19 cellular contexts compared by ENCODE assay signal in genomic region chr5:126831175-126831574, GRCh38.
"Had no signal": no experiment of that assay in that cellular context is flagged by ENCODE, and none has a peak within 500 bp of the region (broad histone marks: within the 10 kb centered on the region; RNA-seq: fewer than 3 reads in every experiment).

No MANE protein-coding gene starts in this region.

- H3K4me1 ChIP-seq: adrenal gland, esophagus muscularis mucosa, left lung, pancreas, sigmoid colon, tibial nerve, vagina had no signal

- H3K27ac Mint-ChIP-seq: naive B cell; stimulated activated effector memory CD8-positive, alpha-beta T cell treated with anti-CD3 and anti-CD28 coated beads, Interleukin-12 subunit alpha, Interleukin-12 subunit beta, amount 100 ng/mL, for 72 hours had no signal

- DNase-seq: activated CD8-positive, alpha-beta memory T cell treated with anti-CD3 and anti-CD28 coated beads, Interleukin-2, amount 50 U/mL, for 48 hours; activated naive CD4-positive, alpha-beta T cell treated with Interleukin-2 at 50 U/mL for 16 hours; adrenal gland; kidney; left lung; mammary epithelial cell; naive B cell; pancreas; sigmoid colon; stimulated activated CD4-positive, alpha-beta T cell treated with anti-CD3 and anti-CD28 coated beads, Interleukin-2, amount 100 ng/mL, for 24 hours; T-helper 1 cell; T1000 had no signal

- H3K4me3 ChIP-seq: adrenal gland, cardiac muscle cell, esophagus muscularis mucosa, hepatocyte, left lung, pancreas, sigmoid colon, tibial nerve, vagina had no signal

- H3K4me1 Mint-ChIP-seq: naive B cell; stimulated activated effector memory CD8-positive, alpha-beta T cell treated with anti-CD3 and anti-CD28 coated beads, Interleukin-12 subunit alpha, Interleukin-12 subunit beta, amount 100 ng/mL, for 72 hours had no signal

- H3K27ac ChIP-seq: adrenal gland, cardiac muscle cell, esophagus muscularis mucosa, hepatocyte, left lung, pancreas, sigmoid colon, tibial nerve, vagina had no signal

- ATAC-seq: left lung; pancreas; stimulated activated effector memory CD8-positive, alpha-beta T cell treated with anti-CD3 and anti-CD28 coated beads, Interleukin-12 subunit alpha, Interleukin-12 subunit beta, amount 100 ng/mL, for 72 hours had no signal

- H3K79me2 ChIP-seq: hepatocyte had no signal

- FAIRE-seq: colon, kidney, pancreas had no signal

- H3K36me3 ChIP-seq: adrenal gland, sigmoid colon had no signal

- H3K4me3 Mint-ChIP-seq: naive B cell; stimulated activated effector memory CD8-positive, alpha-beta T cell treated with anti-CD3 and anti-CD28 coated beads, Interleukin-12 subunit alpha, Interleukin-12 subunit beta, amount 100 ng/mL, for 72 hours had no signal

- H3K27me3 ChIP-seq: adrenal gland, cardiac muscle cell, esophagus muscularis mucosa, hepatocyte, left lung, pancreas, sigmoid colon, tibial nerve, vagina had no signal

- H3K4me2 ChIP-seq: hepatocyte had no signal

- H2AFZ ChIP-seq: hepatocyte had no signal

- H3K27me3 Mint-ChIP-seq: naive B cell had no signal

- H3K9me3 Mint-ChIP-seq: stimulated activated effector memory CD8-positive, alpha-beta T cell treated with anti-CD3 and anti-CD28 coated beads, Interleukin-12 subunit alpha, Interleukin-12 subunit beta, amount 100 ng/mL, for 72 hours had no signal

- H3K9me3 ChIP-seq: adrenal gland, esophagus muscularis mucosa, left lung, pancreas, sigmoid colon, tibial nerve, vagina had no signal
